Comparison of ENCODE assay signal across 10 cellular contexts in genomic region chr16:26598061-26598460, GRCh38.
DNase-seq lines count a peak whose midpoint lies in the region; ATAC-seq and TF ChIP-seq lines count a peak whose summit lies in the region.
"Had no signal": no experiment of that assay in that cellular context is flagged by ENCODE, and none has a peak within 500 bp of the region (broad histone marks: within the 10 kb centered on the region; RNA-seq: fewer than 3 reads in every experiment).

No MANE protein-coding gene starts in this region.

- BruUV-seq in PC-3 (replicated peaks; lab: Mats Ljungman, UMichigan) = no TSS peak

- H3K27ac ChIP-seq in PC-3 (ENCODE audit: low read length) (no peak overlapping the region), gastrocnemius medialis (no peak overlapping the region)
- H3K27ac ChIP-seq: tibial artery had no signal

- intact Hi-C loops in PC-3 (cut with micrococcal nuclease) = no loop called here
- intact Hi-C loops in gastrocnemius medialis (cut with DNase I; ENCODE audit: low total_unique reads) = no loop called here

- no peak overlapping the region for H3K4me2 ChIP-seq in PC-3 (ENCODE audit: low read length)

- H2AFZ ChIP-seq in PC-3 (ENCODE audit: low read length) = no peak overlapping the region

- CTCF ChIA-PET in PC-3 (lab: Charles Lee) = no interaction called here

- H3K27me3 ChIP-seq in PC-3 (ENCODE audit: low read length) = no peaks in the 10 kb centered on the region
- no peaks in the 10 kb centered on the region for H3K27me3 ChIP-seq in gastrocnemius medialis
- H3K27me3 ChIP-seq: tibial artery had no signal

- no peaks in the 10 kb centered on the region for H4K20me1 ChIP-seq in PC-3 (ENCODE audit: low read length)

- POLR2A ChIA-PET in PC-3 (lab: Charles Lee; ENCODE audit: unreplicated experiment) = no interaction called here

- H3K4me3 ChIP-seq in PC-3 (ENCODE audit: low read length) (no peak overlapping the region), gastrocnemius medialis (no peak overlapping the region)
- H3K4me3 ChIP-seq: tibial artery had no signal

- TF ChIP-seq POLR2A in gastrocnemius medialis (IDR thresholded peaks at IDR 0.05) = no peak

- no peaks in the 10 kb centered on the region for H3K79me2 ChIP-seq in PC-3 (ENCODE audit: low read length)

- H3K4me1 ChIP-seq in PC-3 (ENCODE audit: insufficient read depth, low read length) = no peaks in the 10 kb centered on the region
- H3K4me1 ChIP-seq in gastrocnemius medialis = no peaks in the 10 kb centered on the region
- H3K4me1 ChIP-seq: tibial artery had no signal

- H3K9me2 ChIP-seq in PC-3 (replicated peaks; ENCODE audit: low read length) = no peaks in the 10 kb centered on the region

- TF ChIP-seq CTCF in PC-3 (conservative IDR thresholded peaks at IDR 0.05; ENCODE audit: low read depth, low read length) = no peak
- no peak for TF ChIP-seq CTCF in gastrocnemius medialis (IDR thresholded peaks at IDR 0.05 in 4 of 5, conservative IDR thresholded peaks at IDR 0.05 in 1 of 5)

- no peaks in the 10 kb centered on the region for H3F3A ChIP-seq in PC-3 (ENCODE audit: low read length, unreplicated experiment)

- peak; percentile 3 for DNase-seq in PC-3
- peak; percentile 23 for DNase-seq in activated T-cell treated with anti-CD3 and anti-CD28 coated beads for 1 hour (ENCODE audit: low read depth)
- peak; percentile 4 for DNase-seq in inferior parietal cortex (ENCODE audit: extremely low spot score)
- peak; percentile 43 to 61 for DNase-seq in stimulated activated CD8-positive, alpha-beta memory T cell treated with anti-CD3 and anti-CD28 coated beads, Interleukin-7, amount 100 ng/mL, for 4 hours (ENCODE audit: low read depth in 2 of 2)
- no peak for DNase-seq in NCI-H774 (lab: John Stamatoyannopoulos, UW)
- DNase-seq in NOMO-1 (lab: John Stamatoyannopoulos, UW; ENCODE audit: unreplicated experiment in 2 of 2) = no peak
- DNase-seq in gastrocnemius medialis = no peak
- DNase-seq in cerebellar cortex (ENCODE audit: low spot score) = no peak
- DNase-seq: EL, tibial artery had no signal

- H3K9me3 ChIP-seq in PC-3 (ENCODE audit: low read length) = no peaks in the 10 kb centered on the region
- H3K9me3 ChIP-seq in gastrocnemius medialis = no peaks in the 10 kb centered on the region
- H3K9me3 ChIP-seq: tibial artery had no signal

- in situ Hi-C loops in gastrocnemius medialis (cut with MboI; ENCODE audit: low sequenced_read_pairs in 4 of 4) = no loop called here

- no peaks in the 10 kb centered on the region for H3K36me3 ChIP-seq in PC-3 (ENCODE audit: low read depth, low read length)
- H3K36me3 ChIP-seq in gastrocnemius medialis = no peaks in the 10 kb centered on the region
- H3K36me3 ChIP-seq: tibial artery had no signal

- no peak overlapping the region for H3K9ac ChIP-seq in PC-3 (ENCODE audit: low read length)

- ATAC-seq in PC-3 = no peak
- ATAC-seq in gastrocnemius medialis = no peak

Comparison
In these comparisons a context has a peak if more than half of its experiments do, and no peak if none do; other contexts are left out.
1. DNase-seq: peak in PC-3 (single experiment), activated T-cell treated with anti-CD3 and anti-CD28 coated beads for 1 hour (single experiment), inferior parietal cortex (single experiment) and stimulated activated CD8-positive, alpha-beta memory T cell treated with anti-CD3 and anti-CD28 coated beads, Interleukin-7, amount 100 ng/mL, for 4 hours (2 of 2); none in NCI-H774 (single experiment), NOMO-1 (0 of 2), gastrocnemius medialis (0 of 2) and cerebellar cortex (single experiment).